ENCODE assay signal across 18 cellular contexts in the genomic region with DNA sequence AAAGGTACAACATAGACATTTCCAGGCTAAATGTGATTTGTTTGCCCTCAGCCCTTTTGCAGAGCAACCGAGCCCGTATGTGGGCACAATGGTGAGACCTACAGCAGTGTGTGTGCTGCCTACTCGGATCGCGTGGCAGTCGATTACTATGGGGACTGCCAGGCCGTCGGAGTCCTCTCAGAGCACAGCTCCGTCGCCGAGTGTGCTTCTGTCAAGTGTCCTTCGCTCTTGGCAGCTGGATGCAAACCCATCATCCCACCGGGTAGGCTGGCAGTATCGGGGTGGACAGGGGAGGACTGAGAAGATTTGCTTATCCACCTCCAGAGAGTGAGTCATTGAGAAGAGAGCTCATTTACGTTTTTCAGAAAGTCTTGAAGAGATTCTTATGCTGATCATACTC. TPM values are rescaled to one million over a fixed set of nuclear protein-coding genes. Genes with fewer than 3 reads are reported as not detected.
"Had no signal": no experiment of that assay in that cellular context is flagged by ENCODE, and none has a peak within 500 bp of the region (broad histone marks: within the 10 kb centered on the region; RNA-seq: fewer than 3 reads in every experiment).

No MANE protein-coding gene starts in this region.

- H3K36me3 ChIP-seq: neural progenitor cell, pancreas had no signal

- H3K4me1 Mint-ChIP-seq: neural progenitor cell; stimulated activated naive CD8-positive, alpha-beta T cell treated with anti-CD3 and anti-CD28 coated beads, Interleukin-15, amount 100 ng/mL, for 72 hours had no signal

- H3K27ac Mint-ChIP-seq: activated naive CD8-positive, alpha-beta T cell treated with anti-CD3 and anti-CD28 coated beads, Interleukin-2, amount 10 ng/mL, durations not matched to agents 7 days and 5 days; neural progenitor cell; stimulated activated naive CD8-positive, alpha-beta T cell treated with anti-CD3 and anti-CD28 coated beads, Interleukin-15, amount 100 ng/mL, for 72 hours; T-helper 1 cell treated with Interleukin-12 subunit alpha and Interleukin-12 subunit beta and Interleukin-4 antibody, amounts not matched to agents 30 μg/mL and 1 μg/mL, for 36 hours had no signal

- H3K27ac ChIP-seq: epithelial cell of prostate, gastrocnemius medialis, heart right ventricle, neural progenitor cell, pancreas, testis, vagina had no signal

- H3K4me1 ChIP-seq: gastrocnemius medialis, heart right ventricle, neural progenitor cell, pancreas, testis, vagina had no signal

- ATAC-seq: activated T-cell treated with anti-CD3 and anti-CD28 coated beads, Interleukin-2, amount 50 U/mL, for 4 hours; gastrocnemius medialis; heart right ventricle; left lobe of liver; stimulated activated naive CD8-positive, alpha-beta T cell treated with anti-CD3 and anti-CD28 coated beads, Interleukin-15, amount 100 ng/mL, for 72 hours had no signal

- DNase-seq: activated CD4-positive, alpha-beta T cell treated with anti-CD3 and anti-CD28 coated beads, Interleukin-2, amount 50 U/mL, for 4 hours; activated gamma-delta T cell; activated naive CD8-positive, alpha-beta T cell treated with anti-CD3 and anti-CD28 coated beads, Interleukin-2, amount 10 ng/mL, durations not matched to agents 7 days and 5 days; activated T-cell treated with anti-CD3 and anti-CD28 coated beads, Interleukin-2, amount 50 U/mL, for 4 hours; aorta; gastrocnemius medialis; heart right ventricle; pancreas; retina; stimulated activated CD4-positive, alpha-beta T cell treated with anti-CD3 and anti-CD28 coated beads, Interleukin-4, amount 100 ng/mL, for 1 hour; stimulated activated CD8-positive, alpha-beta memory T cell treated with anti-CD3 and anti-CD28 coated beads, Interleukin-4, amount 100 ng/mL, for 48 hours; stimulated activated naive CD8-positive, alpha-beta T cell treated with anti-CD3 and anti-CD28 coated beads, Interleukin-15, amount 100 ng/mL, for 72 hours; testis had no signal

- H3K9me3 ChIP-seq: gastrocnemius medialis, heart right ventricle, pancreas, testis, vagina had no signal

- H3K4me3 Mint-ChIP-seq: activated naive CD8-positive, alpha-beta T cell treated with anti-CD3 and anti-CD28 coated beads, Interleukin-2, amount 10 ng/mL, durations not matched to agents 7 days and 5 days; activated T-cell treated with anti-CD3 and anti-CD28 coated beads, Interleukin-2, amount 50 U/mL, for 4 hours; neural progenitor cell; stimulated activated naive CD8-positive, alpha-beta T cell treated with anti-CD3 and anti-CD28 coated beads, Interleukin-15, amount 100 ng/mL, for 72 hours; T-helper 1 cell treated with Interleukin-12 subunit alpha and Interleukin-12 subunit beta and Interleukin-4 antibody, amounts not matched to agents 30 μg/mL and 1 μg/mL, for 36 hours had no signal

- H3K27me3 Mint-ChIP-seq: activated naive CD8-positive, alpha-beta T cell treated with anti-CD3 and anti-CD28 coated beads, Interleukin-2, amount 10 ng/mL, durations not matched to agents 7 days and 5 days; stimulated activated naive CD8-positive, alpha-beta T cell treated with anti-CD3 and anti-CD28 coated beads, Interleukin-15, amount 100 ng/mL, for 72 hours had no signal

- H3K9me3 Mint-ChIP-seq: activated naive CD8-positive, alpha-beta T cell treated with anti-CD3 and anti-CD28 coated beads, Interleukin-2, amount 10 ng/mL, durations not matched to agents 7 days and 5 days; activated T-cell treated with anti-CD3 and anti-CD28 coated beads, Interleukin-2, amount 50 U/mL, for 4 hours; neural progenitor cell; stimulated activated naive CD8-positive, alpha-beta T cell treated with anti-CD3 and anti-CD28 coated beads, Interleukin-15, amount 100 ng/mL, for 72 hours; T-helper 1 cell treated with Interleukin-12 subunit alpha and Interleukin-12 subunit beta and Interleukin-4 antibody, amounts not matched to agents 30 μg/mL and 1 μg/mL, for 36 hours had no signal

- H3K4me3 ChIP-seq: gastrocnemius medialis, heart right ventricle, neural progenitor cell, pancreas, testis, vagina had no signal

- H3K27me3 ChIP-seq: gastrocnemius medialis, heart right ventricle, neural progenitor cell, pancreas, testis, vagina had no signal

RNA-seq across cellular contexts. Expression of a gene that starts 50.5 kb away (rescaled TPM):
- total RNA-seq: activated T-cell treated with anti-CD3 and anti-CD28 coated beads, Interleukin-2, amount 50 U/mL, for 4 hours; gastrocnemius medialis; left lobe of liver; vagina had no signal
